ENCODE assay signal across 24 cellular contexts in the genomic region with DNA sequence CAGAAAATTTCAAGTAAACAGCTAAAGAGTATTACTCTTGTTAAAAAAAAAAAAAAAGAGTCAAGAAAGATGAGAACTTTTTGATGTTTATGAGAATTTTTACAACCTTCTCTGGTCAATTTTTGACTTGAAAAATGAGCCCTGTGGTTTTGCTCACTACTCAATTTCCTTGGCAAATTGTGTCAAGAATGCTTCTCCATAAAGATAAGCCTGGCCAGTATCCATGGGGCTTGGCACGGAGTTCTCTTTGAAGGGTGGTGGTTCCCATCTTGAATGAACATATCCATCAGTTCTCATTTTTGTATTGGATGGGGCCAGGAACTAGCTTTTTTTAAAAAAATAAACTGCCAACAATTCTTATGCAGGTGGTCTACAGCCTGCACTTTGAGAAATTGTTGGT.
"Had no signal": no experiment of that assay in that cellular context is flagged by ENCODE, and none has a peak within 500 bp of the region (broad histone marks: within the 10 kb centered on the region; RNA-seq: fewer than 3 reads in every experiment).

No MANE protein-coding gene starts in this region.

- H3K36me3 ChIP-seq: SJSA1 had no signal

- H3K9me3 ChIP-seq: SJSA1 had no signal

- DNase-seq: IMR-90; Karpas-422; KG1; MV-4-11; NCI-H1048; NCI-H1105; NCI-H1417; NCI-H1436 treated with DMSO at 0.1 percent for 48 hours; NCI-H1694 treated with DMSO at 0.1 percent for 48 hours; NCI-H1930; NCI-H2081; NCI-H2107; NCI-H2227 treated with DMSO at 0.1 percent for 48 hours; NCI-H524; NCI-H526 treated with DMSO at 0.1 percent for 48 hours; NCI-H748 treated with DMSO at 0.1 percent for 48 hours; NK-92 treated with Interleukin-12 subunit alpha and Interleukin-12 subunit beta, amount 100 ng/mL, for 24 hours; PC-3; SIG-M5 had no signal

- H3K4me1 ChIP-seq: SJSA1 had no signal

- ATAC-seq: HepG2, Panc1, PC-3 had no signal

- H3K4me3 ChIP-seq: SJSA1, SK-N-MC had no signal

- H3K27ac ChIP-seq: RWPE1, SJSA1, SK-N-MC had no signal
